In the genomic region with DNA sequence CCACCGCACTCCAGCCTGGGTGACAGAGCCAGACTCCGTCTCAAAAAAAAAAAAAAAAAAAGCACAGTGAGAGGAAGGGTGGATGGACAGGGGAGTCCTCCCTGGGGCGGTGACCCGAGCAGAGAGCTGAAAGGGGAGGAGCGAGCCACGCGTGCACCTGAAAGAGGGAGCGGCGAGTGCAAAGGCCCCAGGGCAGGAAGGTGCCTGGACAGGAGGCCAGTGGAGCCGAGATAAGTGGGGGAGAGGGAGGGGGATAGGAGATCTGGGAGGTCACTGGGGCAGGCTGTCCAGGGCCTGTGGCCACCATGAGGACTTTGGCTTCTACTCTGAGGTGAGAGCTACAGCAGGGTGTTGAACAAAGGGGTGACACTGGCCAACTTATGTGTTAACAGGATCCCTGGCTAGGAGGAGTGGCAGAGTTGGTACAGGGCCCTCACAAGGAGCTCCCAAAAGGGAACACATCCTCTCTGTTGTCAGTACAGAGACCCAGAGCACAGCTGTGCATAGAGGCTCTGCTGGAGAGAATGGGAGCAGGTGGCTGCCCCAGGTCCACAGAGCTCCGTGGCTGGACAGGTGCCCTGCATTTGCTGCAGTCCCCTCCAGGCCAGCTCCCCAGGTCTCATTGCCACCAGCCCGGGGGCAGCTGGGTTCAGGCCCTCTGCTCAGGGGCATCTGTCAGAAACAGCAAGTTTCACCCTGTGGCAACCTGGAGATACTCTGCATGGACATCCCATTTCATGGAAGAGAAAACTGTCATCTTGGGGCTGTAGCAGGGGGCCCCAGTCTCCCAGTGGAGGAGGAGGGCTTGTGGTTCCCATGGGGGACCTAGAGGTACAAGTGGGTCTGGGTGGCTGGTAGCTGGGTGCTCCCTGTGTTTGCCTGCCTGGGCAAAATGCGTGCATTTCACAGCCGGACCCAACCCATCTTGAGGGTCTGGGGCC, we compare ENCODE assay signal across 2 cellular contexts.
TF ChIP-seq lines count a peak whose summit lies in the region.

No MANE protein-coding gene starts in this region.

TF ChIP-seq in SK-N-SH, 30 proteins besides CTCF, POLR2A, EP300 and RAD21 (continued from another document):
- TF ChIP-seq FOXM1 (IDR thresholded peaks at IDR 0.05; ENCODE audit: low read depth) (no peak), CHD2 (IDR thresholded peaks at IDR 0.05; ENCODE audit: low read length, partially characterized antibody) (no peak), SIN3A (IDR thresholded peaks at IDR 0.05; ENCODE audit: borderline replicate concordance, low read depth, low read length) (no peak), RCOR1 (IDR thresholded peaks at IDR 0.05; ENCODE audit: low read length) (no peak), SMC3 (IDR thresholded peaks at IDR 0.05; ENCODE audit: low read depth, low read length) (no peak), TEAD4 (IDR thresholded peaks at IDR 0.05; ENCODE audit: borderline replicate concordance, insufficient read depth) (no peak)
- TF ChIP-seq, protein P1, sequence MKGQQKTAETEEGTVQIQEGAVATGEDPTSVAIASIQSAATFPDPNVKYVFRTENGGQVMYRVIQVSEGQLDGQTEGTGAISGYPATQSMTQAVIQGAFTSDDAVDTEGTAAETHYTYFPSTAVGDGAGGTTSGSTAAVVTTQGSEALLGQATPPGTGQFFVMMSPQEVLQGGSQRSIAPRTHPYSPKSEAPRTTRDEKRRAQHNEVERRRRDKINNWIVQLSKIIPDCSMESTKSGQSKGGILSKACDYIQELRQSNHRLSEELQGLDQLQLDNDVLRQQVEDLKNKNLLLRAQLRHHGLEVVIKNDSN (IDR thresholded peaks at IDR 0.05; ENCODE audit: borderline replicate concordance, low read depth) = no peak
- TF ChIP-seq, protein P2, sequence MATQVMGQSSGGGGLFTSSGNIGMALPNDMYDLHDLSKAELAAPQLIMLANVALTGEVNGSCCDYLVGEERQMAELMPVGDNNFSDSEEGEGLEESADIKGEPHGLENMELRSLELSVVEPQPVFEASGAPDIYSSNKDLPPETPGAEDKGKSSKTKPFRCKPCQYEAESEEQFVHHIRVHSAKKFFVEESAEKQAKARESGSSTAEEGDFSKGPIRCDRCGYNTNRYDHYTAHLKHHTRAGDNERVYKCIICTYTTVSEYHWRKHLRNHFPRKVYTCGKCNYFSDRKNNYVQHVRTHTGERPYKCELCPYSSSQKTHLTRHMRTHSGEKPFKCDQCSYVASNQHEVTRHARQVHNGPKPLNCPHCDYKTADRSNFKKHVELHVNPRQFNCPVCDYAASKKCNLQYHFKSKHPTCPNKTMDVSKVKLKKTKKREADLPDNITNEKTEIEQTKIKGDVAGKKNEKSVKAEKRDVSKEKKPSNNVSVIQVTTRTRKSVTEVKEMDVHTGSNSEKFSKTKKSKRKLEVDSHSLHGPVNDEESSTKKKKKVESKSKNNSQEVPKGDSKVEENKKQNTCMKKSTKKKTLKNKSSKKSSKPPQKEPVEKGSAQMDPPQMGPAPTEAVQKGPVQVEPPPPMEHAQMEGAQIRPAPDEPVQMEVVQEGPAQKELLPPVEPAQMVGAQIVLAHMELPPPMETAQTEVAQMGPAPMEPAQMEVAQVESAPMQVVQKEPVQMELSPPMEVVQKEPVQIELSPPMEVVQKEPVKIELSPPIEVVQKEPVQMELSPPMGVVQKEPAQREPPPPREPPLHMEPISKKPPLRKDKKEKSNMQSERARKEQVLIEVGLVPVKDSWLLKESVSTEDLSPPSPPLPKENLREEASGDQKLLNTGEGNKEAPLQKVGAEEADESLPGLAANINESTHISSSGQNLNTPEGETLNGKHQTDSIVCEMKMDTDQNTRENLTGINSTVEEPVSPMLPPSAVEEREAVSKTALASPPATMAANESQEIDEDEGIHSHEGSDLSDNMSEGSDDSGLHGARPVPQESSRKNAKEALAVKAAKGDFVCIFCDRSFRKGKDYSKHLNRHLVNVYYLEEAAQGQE (IDR thresholded peaks at IDR 0.05; ENCODE audit: low read depth, low read length) = no peak
- TF ChIP-seq, protein P3, sequence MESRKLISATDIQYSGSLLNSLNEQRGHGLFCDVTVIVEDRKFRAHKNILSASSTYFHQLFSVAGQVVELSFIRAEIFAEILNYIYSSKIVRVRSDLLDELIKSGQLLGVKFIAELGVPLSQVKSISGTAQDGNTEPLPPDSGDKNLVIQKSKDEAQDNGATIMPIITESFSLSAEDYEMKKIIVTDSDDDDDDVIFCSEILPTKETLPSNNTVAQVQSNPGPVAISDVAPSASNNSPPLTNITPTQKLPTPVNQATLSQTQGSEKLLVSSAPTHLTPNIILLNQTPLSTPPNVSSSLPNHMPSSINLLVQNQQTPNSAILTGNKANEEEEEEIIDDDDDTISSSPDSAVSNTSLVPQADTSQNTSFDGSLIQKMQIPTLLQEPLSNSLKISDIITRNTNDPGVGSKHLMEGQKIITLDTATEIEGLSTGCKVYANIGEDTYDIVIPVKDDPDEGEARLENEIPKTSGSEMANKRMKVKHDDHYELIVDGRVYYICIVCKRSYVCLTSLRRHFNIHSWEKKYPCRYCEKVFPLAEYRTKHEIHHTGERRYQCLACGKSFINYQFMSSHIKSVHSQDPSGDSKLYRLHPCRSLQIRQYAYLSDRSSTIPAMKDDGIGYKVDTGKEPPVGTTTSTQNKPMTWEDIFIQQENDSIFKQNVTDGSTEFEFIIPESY (IDR thresholded peaks at IDR 0.05; ENCODE audit: borderline replicate concordance, low read depth) = no peak
TF ChIP-seq in SK-N-SH: peak in this region for 0.

TF ChIP-seq in SK-N-SH treated with all-trans-retinoic acid at 6 μM for 48 hours, 23 proteins besides CTCF, POLR2A, EP300 and RAD21 (continued from another document):
- no peak for TF ChIP-seq ZC3H10 (CRISPR knock-in tag; IDR thresholded peaks at IDR 0.05)
- TF ChIP-seq OSR1 (CRISPR knock-in tag; IDR thresholded peaks at IDR 0.05) = no peak
- TF ChIP-seq, protein P4, sequence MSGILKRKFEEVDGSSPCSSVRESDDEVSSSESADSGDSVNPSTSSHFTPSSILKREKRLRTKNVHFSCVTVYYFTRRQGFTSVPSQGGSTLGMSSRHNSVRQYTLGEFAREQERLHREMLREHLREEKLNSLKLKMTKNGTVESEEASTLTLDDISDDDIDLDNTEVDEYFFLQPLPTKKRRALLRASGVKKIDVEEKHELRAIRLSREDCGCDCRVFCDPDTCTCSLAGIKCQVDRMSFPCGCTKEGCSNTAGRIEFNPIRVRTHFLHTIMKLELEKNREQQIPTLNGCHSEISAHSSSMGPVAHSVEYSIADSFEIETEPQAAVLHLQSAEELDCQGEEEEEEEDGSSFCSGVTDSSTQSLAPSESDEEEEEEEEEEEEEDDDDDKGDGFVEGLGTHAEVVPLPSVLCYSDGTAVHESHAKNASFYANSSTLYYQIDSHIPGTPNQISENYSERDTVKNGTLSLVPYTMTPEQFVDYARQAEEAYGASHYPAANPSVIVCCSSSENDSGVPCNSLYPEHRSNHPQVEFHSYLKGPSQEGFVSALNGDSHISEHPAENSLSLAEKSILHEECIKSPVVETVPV (CRISPR knock-in tag; IDR thresholded peaks at IDR 0.05) = no peak
- TF ChIP-seq, protein P5, sequence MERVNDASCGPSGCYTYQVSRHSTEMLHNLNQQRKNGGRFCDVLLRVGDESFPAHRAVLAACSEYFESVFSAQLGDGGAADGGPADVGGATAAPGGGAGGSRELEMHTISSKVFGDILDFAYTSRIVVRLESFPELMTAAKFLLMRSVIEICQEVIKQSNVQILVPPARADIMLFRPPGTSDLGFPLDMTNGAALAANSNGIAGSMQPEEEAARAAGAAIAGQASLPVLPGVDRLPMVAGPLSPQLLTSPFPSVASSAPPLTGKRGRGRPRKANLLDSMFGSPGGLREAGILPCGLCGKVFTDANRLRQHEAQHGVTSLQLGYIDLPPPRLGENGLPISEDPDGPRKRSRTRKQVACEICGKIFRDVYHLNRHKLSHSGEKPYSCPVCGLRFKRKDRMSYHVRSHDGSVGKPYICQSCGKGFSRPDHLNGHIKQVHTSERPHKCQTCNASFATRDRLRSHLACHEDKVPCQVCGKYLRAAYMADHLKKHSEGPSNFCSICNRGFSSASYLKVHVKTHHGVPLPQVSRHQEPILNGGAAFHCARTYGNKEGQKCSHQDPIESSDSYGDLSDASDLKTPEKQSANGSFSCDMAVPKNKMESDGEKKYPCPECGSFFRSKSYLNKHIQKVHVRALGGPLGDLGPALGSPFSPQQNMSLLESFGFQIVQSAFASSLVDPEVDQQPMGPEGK (CRISPR knock-in tag; IDR thresholded peaks at IDR 0.05; ENCODE audit: borderline replicate concordance) = no peak
- no peak for TF ChIP-seq TOX (CRISPR knock-in tag; IDR thresholded peaks at IDR 0.05; ENCODE audit: borderline replicate concordance)
- TF ChIP-seq CSDC2 (CRISPR knock-in tag; IDR thresholded peaks at IDR 0.05) = no peak
- TF ChIP-seq, protein P6, sequence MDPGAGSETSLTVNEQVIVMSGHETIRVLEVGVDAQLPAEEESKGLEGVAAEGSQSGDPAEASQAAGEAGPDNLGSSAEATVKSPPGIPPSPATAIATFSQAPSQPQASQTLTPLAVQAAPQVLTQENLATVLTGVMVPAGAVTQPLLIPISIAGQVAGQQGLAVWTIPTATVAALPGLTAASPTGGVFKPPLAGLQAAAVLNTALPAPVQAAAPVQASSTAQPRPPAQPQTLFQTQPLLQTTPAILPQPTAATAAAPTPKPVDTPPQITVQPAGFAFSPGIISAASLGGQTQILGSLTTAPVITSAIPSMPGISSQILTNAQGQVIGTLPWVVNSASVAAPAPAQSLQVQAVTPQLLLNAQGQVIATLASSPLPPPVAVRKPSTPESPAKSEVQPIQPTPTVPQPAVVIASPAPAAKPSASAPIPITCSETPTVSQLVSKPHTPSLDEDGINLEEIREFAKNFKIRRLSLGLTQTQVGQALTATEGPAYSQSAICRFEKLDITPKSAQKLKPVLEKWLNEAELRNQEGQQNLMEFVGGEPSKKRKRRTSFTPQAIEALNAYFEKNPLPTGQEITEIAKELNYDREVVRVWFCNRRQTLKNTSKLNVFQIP (CRISPR knock-in tag; IDR thresholded peaks at IDR 0.05; ENCODE audit: borderline replicate concordance, low read depth) = no peak
- TF ChIP-seq ISL1 (CRISPR knock-in tag; IDR thresholded peaks at IDR 0.05) = no peak
- no peak for TF ChIP-seq RARB (CRISPR knock-in tag; IDR thresholded peaks at IDR 0.05)
